In genomic region chr14:90572461-90573150, GRCh38 we compare ENCODE assay signal across 11 cellular contexts.
"Had no signal": no experiment of that assay in that cellular context is flagged by ENCODE, and none has a peak within 500 bp of the region (broad histone marks: within the 10 kb centered on the region; RNA-seq: fewer than 3 reads in every experiment).

No MANE protein-coding gene starts in this region.

- H3K4me3 ChIP-seq: heart left ventricle, tibial nerve had no signal

- H3K27ac ChIP-seq: tibial nerve had no signal

- H3K9me3 ChIP-seq: heart left ventricle, tibial nerve had no signal

- DNase-seq: activated naive CD8-positive, alpha-beta T cell treated with anti-CD3 and anti-CD28 coated beads for 36 hours; activated T-cell treated with anti-CD3 and anti-CD28 coated beads, Interleukin-2, amount 50 U/mL, for 24 hours; cerebellar nuclear complex; effector CD8-positive, alpha-beta T cell; heart left ventricle; left cardiac atrium; retina; stimulated activated CD4-positive, alpha-beta T cell treated with anti-CD3 and anti-CD28 coated beads, Interleukin-4, amount 100 ng/mL, for 1 hour; stimulated activated naive CD8-positive, alpha-beta T cell treated with anti-CD3 and anti-CD28 coated beads, Interleukin-15, Interleukin-2, amounts not matched to agents 100 U/mL and 50 U/mL, for 24 hours; T-helper 9 cell had no signal

- H3K27me3 ChIP-seq: heart left ventricle, tibial nerve had no signal
